ENCODE assay signal across 16 cellular contexts in genomic region chr2:217636578-217637267, GRCh38.
DNase-seq lines count a peak whose midpoint lies in the region; ATAC-seq and TF ChIP-seq lines count a peak whose summit lies in the region.
"Had no signal": no experiment of that assay in that cellular context is flagged by ENCODE, and none has a peak within 500 bp of the region (broad histone marks: within the 10 kb centered on the region; RNA-seq: fewer than 3 reads in every experiment).

No MANE protein-coding gene starts in this region.

- H3K4me2 ChIP-seq in neural progenitor cell = no peak overlapping the region

- no peaks in the 10 kb centered on the region for H3K27me3 ChIP-seq in neural progenitor cell

- no peak overlapping the region for H2AFZ ChIP-seq in neural progenitor cell (replicated peaks)

- H3K27ac Mint-ChIP-seq in neural progenitor cell = peak overlapping the region; percentile 1
- H3K27ac Mint-ChIP-seq: B cell; CD8-positive, alpha-beta T cell; HFFc6 had no signal

- H3K9me3 ChIP-seq in neural progenitor cell (ENCODE audit: low read depth) = no peaks in the 10 kb centered on the region

- H3K79me2 ChIP-seq in neural progenitor cell (ENCODE audit: low read depth) = no peaks in the 10 kb centered on the region

- no peaks in the 10 kb centered on the region for H3F3A ChIP-seq in neural progenitor cell (ENCODE audit: low read depth)

- no peaks in the 10 kb centered on the region for H3K36me3 Mint-ChIP-seq in neural progenitor cell
- H3K36me3 Mint-ChIP-seq in activated T-cell treated with anti-CD3 and anti-CD28 coated beads, Interleukin-2, amount 50 U/mL, for 4 hours (ENCODE audit: insufficient read depth) = no peaks in the 10 kb centered on the region
- H3K36me3 Mint-ChIP-seq: CD8-positive, alpha-beta T cell had no signal

- peaks cover 31% of the 10 kb centered on the region for H3K4me1 Mint-ChIP-seq in neural progenitor cell
- no peaks in the 10 kb centered on the region for H3K4me1 Mint-ChIP-seq in activated T-cell treated with anti-CD3 and anti-CD28 coated beads, Interleukin-2, amount 50 U/mL, for 4 hours (ENCODE audit: low read depth)
- H3K4me1 Mint-ChIP-seq: B cell had no signal

- peak overlapping the region; percentile 55 for H3K4me3 Mint-ChIP-seq in neural progenitor cell
- H3K4me3 Mint-ChIP-seq in activated T-cell treated with anti-CD3 and anti-CD28 coated beads, Interleukin-2, amount 50 U/mL, for 4 hours = no peak overlapping the region
- H3K4me3 Mint-ChIP-seq: B cell; CD8-positive, alpha-beta T cell; HFFc6 had no signal

- DNase-seq in AG10803 (ENCODE audit: low read depth) (peak; percentile 22), NCI-H524 treated with DMSO at 0.1 percent for 48 hours (lab: John Stamatoyannopoulos, UW) (peak; percentile 75), fibroblast of villous mesenchyme (ENCODE audit: low read depth) (peak; percentile 63), neural progenitor cell (ENCODE audit: low spot score) (no peak), occipital lobe (lab: John Stamatoyannopoulos, UW) (no peak), NCI-H2029 (lab: John Stamatoyannopoulos, UW) (no peak), NCI-H446 (lab: John Stamatoyannopoulos, UW) (no peak)
- no peak for DNase-seq in activated T-cell treated with anti-CD3 and anti-CD28 coated beads, Interleukin-2, amount 50 U/mL, for 4 hours
- DNase-seq: CD8-positive, alpha-beta T cell; HFFc6; KBM-7; NCI-H1694; NCI-H526 treated with DMSO at 0.1 percent for 48 hours; SHP77 treated with DMSO at 0.1 percent for 48 hours had no signal

- no peak overlapping the region for H3K4me3 ChIP-seq in AG10803 (ENCODE audit: low read length)
- H3K4me3 ChIP-seq in fibroblast of villous mesenchyme (ENCODE audit: low read depth, low read length) = no peak overlapping the region
- H3K4me3 ChIP-seq in neural progenitor cell = no peak overlapping the region

- ATAC-seq in activated T-cell treated with anti-CD3 and anti-CD28 coated beads, Interleukin-2, amount 50 U/mL, for 4 hours = no peak
- ATAC-seq: CD8-positive, alpha-beta T cell; Panc1 had no signal

- no peak overlapping the region for H3K27ac ChIP-seq in neural progenitor cell

- H3K27me3 Mint-ChIP-seq in neural progenitor cell (ENCODE audit: insufficient read depth, low read depth) = peaks cover 6% of the 10 kb centered on the region
- H3K27me3 Mint-ChIP-seq in activated T-cell treated with anti-CD3 and anti-CD28 coated beads, Interleukin-2, amount 50 U/mL, for 4 hours (ENCODE audit: low read depth) = no peaks in the 10 kb centered on the region

- no peaks in the 10 kb centered on the region for H3K36me3 ChIP-seq in neural progenitor cell

- H4K20me1 ChIP-seq in neural progenitor cell (ENCODE audit: low read depth) = no peaks in the 10 kb centered on the region

- no peak overlapping the region for H3K9ac ChIP-seq in neural progenitor cell

- peaks cover 11% of the 10 kb centered on the region for H3K4me1 ChIP-seq in neural progenitor cell

- TF ChIP-seq CTCF in AG10803 (conservative IDR thresholded peaks at IDR 0.05; ENCODE audit: low read length) = no peak
- no peak for TF ChIP-seq CTCF in fibroblast of villous mesenchyme (IDR thresholded peaks at IDR 0.05; ENCODE audit: insufficient read depth, low read depth, low read length)
- no peak for TF ChIP-seq CTCF in neural progenitor cell (IDR thresholded peaks at IDR 0.05)

- no peaks in the 10 kb centered on the region for H3K9me3 Mint-ChIP-seq in neural progenitor cell
- no peaks in the 10 kb centered on the region for H3K9me3 Mint-ChIP-seq in activated T-cell treated with anti-CD3 and anti-CD28 coated beads, Interleukin-2, amount 50 U/mL, for 4 hours
- H3K9me3 Mint-ChIP-seq: CD8-positive, alpha-beta T cell; HFFc6 had no signal

Comparison
In these comparisons a context has a peak if more than half of its experiments do, and no peak if none do; other contexts are left out.
1. DNase-seq: peak in AG10803 (single experiment), NCI-H524 treated with DMSO at 0.1 percent for 48 hours (single experiment) and fibroblast of villous mesenchyme (single experiment); none in neural progenitor cell (single experiment), occipital lobe (single experiment), activated T-cell treated with anti-CD3 and anti-CD28 coated beads, Interleukin-2, amount 50 U/mL, for 4 hours (single experiment), NCI-H2029 (single experiment) and NCI-H446 (0 of 2).